ENCODE assay signal across 8 cellular contexts in the genomic region with DNA sequence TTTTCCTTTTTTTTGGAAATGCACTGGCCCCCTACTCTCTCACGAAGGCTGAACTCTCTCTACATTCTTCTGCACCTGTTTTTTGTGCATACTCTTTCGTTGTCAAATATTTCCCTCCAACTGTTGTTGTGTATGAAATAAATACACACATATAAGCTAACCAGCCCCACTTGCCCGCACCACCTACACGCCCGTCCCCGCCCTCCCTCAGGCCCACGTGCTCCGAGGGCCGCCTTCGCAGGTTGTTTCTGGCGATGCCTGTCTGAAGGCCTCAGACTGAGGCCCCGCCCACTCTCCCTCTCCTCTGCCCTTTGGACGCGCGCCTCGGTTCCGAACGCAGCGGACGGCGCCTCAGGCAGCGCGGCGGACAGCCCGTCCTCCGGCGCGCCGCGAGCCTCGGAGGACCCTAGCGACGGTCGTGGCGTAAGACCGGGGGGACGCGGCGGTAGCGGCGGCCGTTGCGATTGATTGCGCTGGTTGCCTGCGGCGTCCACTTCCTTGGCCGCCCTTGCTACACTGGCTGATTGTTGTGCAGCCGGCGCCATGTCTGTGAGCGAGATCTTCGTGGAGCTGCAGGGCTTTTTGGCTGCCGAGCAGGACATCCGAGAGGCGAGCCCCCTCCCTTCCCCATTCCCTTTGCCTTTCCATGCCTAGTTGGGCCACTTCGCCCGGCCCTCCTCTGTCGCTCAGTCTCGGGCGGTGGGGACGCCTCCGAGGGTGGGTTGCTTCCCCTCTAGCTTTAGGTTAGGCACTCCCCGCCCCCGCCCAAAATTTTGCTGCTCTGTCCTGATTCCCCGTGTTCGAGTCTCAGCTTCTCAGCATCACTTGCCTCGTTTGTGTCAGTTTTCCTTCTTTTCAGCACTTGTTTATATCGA. TPM values are rescaled to one million over a fixed set of nuclear protein-coding genes. Genes with fewer than 3 reads are reported as not detected.
DNase-seq lines count a peak whose midpoint lies in the region; ATAC-seq and TF ChIP-seq lines count a peak whose summit lies in the region.

TSS of gene TSN (plus strand) at position 415 of the 875 bp plus-strand sequence. CDS start at position 544, 129 bp downstream.

- H2BK20ac ChIP-seq in H9 (ENCODE audit: low read depth, low read length, poor library complexity, severe bottlenecking), result no peak within 1 kb of the TSS

- no peaks in the 10 kb centered on the region for H3K79me1 ChIP-seq in H9 (ENCODE audit: insufficient read depth, low read depth, low read length, poor library complexity, severe bottlenecking)

- H3K4me2 ChIP-seq in H9 (ENCODE audit: insufficient read depth, insufficient read length, low read length), result peak within 1 kb of the TSS; percentile 92

- no peak within 1 kb of the TSS for H3K23ac ChIP-seq in H9 (ENCODE audit: insufficient read length, low read depth, low read length)

- no peak within 1 kb of the TSS for H2AFZ ChIP-seq in H9 (ENCODE audit: low read length)

- no peak within 1 kb of the TSS for H4K8ac ChIP-seq in H9 (replicated peaks; ENCODE audit: insufficient read length, low read depth, low read length)

- H4K5ac ChIP-seq in H9 (ENCODE audit: insufficient read length, low read depth, low read length), result no peak within 1 kb of the TSS

- peak; percentile 97 for DNase-seq in H9
- DNase-seq in M059J (ENCODE audit: low read depth), result peak; percentile 95
- DNase-seq in activated T-helper 9 cell treated with anti-CD3 and anti-CD28 coated beads, Interleukin-2, amount 50 U/mL, for 16 hours (ENCODE audit: low read depth), result peak; percentile 96
- DNase-seq in fibroblast of peridontal ligament (ENCODE audit: extremely low read depth), result peak; percentile 94
- DNase-seq in natural killer cell, result peak; percentile 96
- DNase-seq in stimulated activated naive CD4-positive, alpha-beta T cell (lab: John Stamatoyannopoulos, UW), result peak; percentile 92 to 97 (median 95)

- peaks cover 6% of the 10 kb centered on the region for H3K23me2 ChIP-seq in H9 (ENCODE audit: insufficient read length, low read depth, low read length, poor library complexity, severe bottlenecking)

- no peak within 1 kb of the TSS for H3T11ph ChIP-seq in H9 (ENCODE audit: low read length)

- TF ChIP-seq CTCF in H9 (conservative IDR thresholded peaks at IDR 0.05), result no peak
- no peak for TF ChIP-seq CTCF in natural killer cell (IDR thresholded peaks at IDR 0.05)

- H3K4me1 ChIP-seq in ES-I3 (ENCODE audit: insufficient read depth, low read length) (no peaks in the 10 kb centered on the region), H9 (ENCODE audit: insufficient read depth, low read length) (no peaks in the 10 kb centered on the region)

- peaks cover 9 to 32% (median 28%) of the 10 kb centered on the region in 3 experiments for H3K36me3 Mint-ChIP-seq in H9 (ENCODE audit: insufficient read depth in 1 of 3, low read depth in 3 of 3)
- H3K36me3 Mint-ChIP-seq in natural killer cell, result no peaks in the 10 kb centered on the region

- H3K4ac ChIP-seq in H9 (ENCODE audit: low read depth, low read length), result no peak within 1 kb of the TSS

- peaks cover 10% of the 10 kb centered on the region for H3K36me3 ChIP-seq in ES-I3 (ENCODE audit: insufficient read depth, low read length)

- H4K20me1 ChIP-seq in H9 (ENCODE audit: control insufficient read depth, insufficient read depth, insufficient read length), result no peaks in the 10 kb centered on the region

- H2BK15ac ChIP-seq in H9 (ENCODE audit: low read depth, low read length), result no peak within 1 kb of the TSS

- peak; percentile 97 to 100 (median 98) for ATAC-seq in natural killer cell

- H3K9me3 ChIP-seq in ES-I3 (ENCODE audit: control insufficient read depth, insufficient read depth, low read length) (no peaks in the 10 kb centered on the region), H9 (ENCODE audit: control insufficient read depth, low read depth, low read length) (no peaks in the 10 kb centered on the region)

- peak; percentile 78 for TF ChIP-seq POLR2A in Raji (IDR thresholded peaks at IDR 0.05; ENCODE audit: insufficient read depth, low read depth, low read length)

- no peak within 1 kb of the TSS for H2AK5ac ChIP-seq in H9 (ENCODE audit: insufficient read length, low read length)

- H3K56ac ChIP-seq in H9 (ENCODE audit: insufficient read length, low read depth, low read length), result no peak within 1 kb of the TSS

- H3K4me3 Mint-ChIP-seq in H9 (peak within 1 kb of the TSS; percentile 91 to 97), natural killer cell (peak within 1 kb of the TSS; percentile 91)

- no peaks in the 10 kb centered on the region for H3K9me3 Mint-ChIP-seq in H9
- no peaks in the 10 kb centered on the region for H3K9me3 Mint-ChIP-seq in natural killer cell

- peak within 1 kb of the TSS; percentile 22 for H3K18ac ChIP-seq in H9 (ENCODE audit: insufficient read length, low read depth, low read length)

- H2BK120ac ChIP-seq in H9 (ENCODE audit: low read depth, low read length, poor library complexity, severe bottlenecking), result no peak within 1 kb of the TSS

- H3K27ac ChIP-seq in H9 (ENCODE audit: insufficient read length, low read depth, low read length), result no peak within 1 kb of the TSS

- WGBS in H9 (ENCODE audit: extremely low coverage, insufficient read length, low lambda C conversion rate), result no CpG with 5 or more reads among the region's 67 CpGs

- H3K9ac ChIP-seq in ES-I3 (ENCODE audit: low read depth, low read length) (peak within 1 kb of the TSS; percentile 95), H9 (ENCODE audit: extremely low read depth, insufficient read length, low read length) (peak within 1 kb of the TSS; percentile 77)

- no peak within 1 kb of the TSS for H4K91ac ChIP-seq in H9 (ENCODE audit: insufficient read length, low read depth, low read length)

- intact Hi-C loops in natural killer cell (cut with micrococcal nuclease), result loop anchor here (1.0 to 5.0 kb wide), 4 partner anchors 19 to 353 kb away; partner anchors contain the start of genes CLASP1, NIFK and RNU4ATAC

- H3K27me3 Mint-ChIP-seq in H9 (ENCODE audit: low read depth), result no peaks in the 10 kb centered on the region
- no peaks in the 10 kb centered on the region for H3K27me3 Mint-ChIP-seq in natural killer cell (ENCODE audit: low read depth in 2 of 2)

- H3K79me2 ChIP-seq in H9 (ENCODE audit: insufficient read depth, low read length), result peaks cover 4% of the 10 kb centered on the region; the same call in 1 of the 2 replicates

- H2BK5ac ChIP-seq in H9 (ENCODE audit: insufficient read length, low read length), result no peak within 1 kb of the TSS

- H3K27ac Mint-ChIP-seq in H9, result peak within 1 kb of the TSS; percentile 81 to 93 (median 82)
- H3K27ac Mint-ChIP-seq in natural killer cell, result peak within 1 kb of the TSS; percentile 78 to 84

- no peaks in the 10 kb centered on the region for H3K27me3 ChIP-seq in H9 (ENCODE audit: insufficient read depth, low read length)

- H3K4me1 Mint-ChIP-seq in H9, result peaks cover 11 to 13% of the 10 kb centered on the region in 2 experiments
- H3K4me1 Mint-ChIP-seq in natural killer cell, result peaks cover 19 to 25% of the 10 kb centered on the region in 2 donors

- H3K14ac ChIP-seq in H9 (ENCODE audit: insufficient read depth, low read length), result peak within 1 kb of the TSS; percentile 6

- no peak within 1 kb of the TSS for H2BK12ac ChIP-seq in H9 (ENCODE audit: insufficient read length, low read depth, low read length)

RNA-seq across cellular contexts. Expression of gene TSN, which starts in this region (rescaled TPM):
- 96.1 and 102 TPM in 2 replicates for total RNA-seq in H9 (2021)
- total RNA-seq in M059J (2014; rRNA removed; shearing (Covaris generic)), result 50.5 and 62.8 TPM in 2 replicates
- total RNA-seq in natural killer cell, result 10 to 100 TPM; 54.7 to 66.9 (median 62.5) TPM
